In the genomic region with DNA sequence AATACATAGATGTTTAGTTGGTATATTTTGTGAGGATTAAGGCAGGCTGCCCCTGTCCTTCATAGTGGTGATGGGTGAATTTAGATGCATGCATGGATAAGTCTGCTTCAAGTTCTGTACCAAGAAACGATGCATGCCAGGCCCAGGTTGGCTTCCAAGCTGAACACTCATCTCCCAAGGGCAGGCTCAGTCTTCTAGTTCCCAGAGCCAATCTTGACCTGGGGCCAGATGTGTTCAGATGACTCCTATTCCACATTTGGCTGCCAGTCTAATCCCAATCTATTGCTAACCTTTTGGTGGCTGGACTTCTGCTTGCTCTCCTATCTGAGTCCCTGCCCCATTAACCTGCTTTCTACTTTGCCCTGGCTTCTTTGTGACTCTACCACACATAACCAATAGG, we compare ENCODE assay signal across 27 cellular contexts.
"Had no signal": no experiment of that assay in that cellular context is flagged by ENCODE, and none has a peak within 500 bp of the region (broad histone marks: within the 10 kb centered on the region; RNA-seq: fewer than 3 reads in every experiment).

No MANE protein-coding gene starts in this region.

- H3K9me3 Mint-ChIP-seq: activated CD4-positive, alpha-beta memory T cell treated with anti-CD3 and anti-CD28 coated beads, Interleukin-2, amount 10 ng/mL, durations not matched to agents 7 days and 5 days; activated T-helper 17 cell treated with anti-CD3 and anti-CD28 coated beads, Interleukin-2, amount 50 U/mL, for 72 hours had no signal

- DNase-seq: activated CD4-positive, alpha-beta memory T cell treated with anti-CD3 and anti-CD28 coated beads, Interleukin-2, amount 10 ng/mL, durations not matched to agents 7 days and 5 days; activated CD4-positive, alpha-beta T cell treated with anti-CD3 and anti-CD28 coated beads, Interleukin-2, amount 10 ng/mL, durations not matched to agents 7 days and 5 days; activated CD4-positive, CD25-positive, alpha-beta regulatory T cell; activated gamma-delta T cell; activated naive CD4-positive, alpha-beta T cell treated with anti-CD3 and anti-CD28 coated beads for 36 hours; activated naive CD8-positive, alpha-beta T cell treated with anti-CD3 and anti-CD28 coated beads for 36 hours; activated T-cell treated with anti-CD3 and anti-CD28 coated beads for 4 hours; activated T-cell treated with anti-CD3 and anti-CD28 coated beads, Interleukin-2, amount 50 U/mL, for 48 hours; body of pancreas; MV-4-11; NCI-H1092 treated with DMSO at 0.1 percent for 48 hours; NCI-H1417 treated with DMSO at 0.1 percent for 48 hours; NCI-H1694; NCI-H2029; NCI-H2107; NCI-H2171 treated with DMSO at 0.1 percent for 48 hours; NCI-H226; NCI-H526; NCI-H774; RPMI8226; T-helper 1 cell had no signal

- ATAC-seq: activated T-helper 17 cell treated with anti-CD3 and anti-CD28 coated beads, Interleukin-2, amount 50 U/mL, for 72 hours; body of pancreas; Panc1; Right ventricle myocardium inferior had no signal

- H3K4me3 ChIP-seq: body of pancreas, SK-N-MC had no signal

- H3K36me3 Mint-ChIP-seq: activated naive CD8-positive, alpha-beta T cell treated with anti-CD3 and anti-CD28 coated beads for 36 hours had no signal

- H3K27ac ChIP-seq: body of pancreas, KMS-11, SK-N-MC, VCaP had no signal

- H3K27ac Mint-ChIP-seq: activated CD4-positive, alpha-beta memory T cell treated with anti-CD3 and anti-CD28 coated beads, Interleukin-2, amount 10 ng/mL, durations not matched to agents 7 days and 5 days; activated CD4-positive, alpha-beta T cell treated with anti-CD3 and anti-CD28 coated beads, Interleukin-2, amount 10 ng/mL, durations not matched to agents 7 days and 5 days; activated naive CD4-positive, alpha-beta T cell treated with anti-CD3 and anti-CD28 coated beads for 36 hours; activated naive CD8-positive, alpha-beta T cell treated with anti-CD3 and anti-CD28 coated beads for 36 hours; activated T-helper 17 cell treated with anti-CD3 and anti-CD28 coated beads, Interleukin-2, amount 50 U/mL, for 72 hours had no signal
